Comparison of ENCODE assay signal across 19 cellular contexts in genomic region chr1:216111842-216112241, GRCh38.
DNase-seq lines count a peak whose midpoint lies in the region; TF ChIP-seq lines count a peak whose summit lies in the region.
"Had no signal": no experiment of that assay in that cellular context is flagged by ENCODE, and none has a peak within 500 bp of the region (broad histone marks: within the 10 kb centered on the region; RNA-seq: fewer than 3 reads in every experiment).

No MANE protein-coding gene starts in this region.

- no peaks in the 10 kb centered on the region for H3K79me2 ChIP-seq in hepatocyte

- no peak overlapping the region for H3K4me3 Mint-ChIP-seq in activated CD4-positive, alpha-beta memory T cell treated with anti-CD3 and anti-CD28 coated beads, Interleukin-2, amount 10 ng/mL, durations not matched to agents 7 days and 5 days
- H3K4me3 Mint-ChIP-seq: activated B cell treated with CpG ODN at 0.5 μM for 24 hours; CD8-positive, alpha-beta T cell; naive thymus-derived CD4-positive, alpha-beta T cell; stimulated activated effector memory CD8-positive, alpha-beta T cell treated with anti-CD3 and anti-CD28 coated beads, Interleukin-12 subunit alpha, Interleukin-12 subunit beta, amount 100 ng/mL, for 72 hours had no signal

- H4K20me1 ChIP-seq in hepatocyte (ENCODE audit: insufficient read depth, poor library complexity, severe bottlenecking): no peaks in the 10 kb centered on the region

- H3K4me1 ChIP-seq in BE2C (no peaks in the 10 kb centered on the region), hepatocyte (ENCODE audit: insufficient read depth) (no peaks in the 10 kb centered on the region)
- H3K4me1 ChIP-seq: heart right ventricle, transverse colon had no signal

- H3K9me3 ChIP-seq in BE2C (no peaks in the 10 kb centered on the region), hepatocyte (ENCODE audit: low read depth) (no peaks in the 10 kb centered on the region)
- H3K9me3 ChIP-seq: HAP-1, heart right ventricle, transverse colon had no signal

- peak; percentile 22; the same call in 1 of the 2 replicates for TF ChIP-seq CTCF in BE2C (IDR thresholded peaks at IDR 0.05; ENCODE audit: low read depth, low read length)
- TF ChIP-seq CTCF in hepatocyte (IDR thresholded peaks at IDR 0.05; ENCODE audit: poor library complexity): peak; percentile 45

- H3K27me3 Mint-ChIP-seq in activated CD4-positive, alpha-beta memory T cell treated with anti-CD3 and anti-CD28 coated beads, Interleukin-2, amount 10 ng/mL, durations not matched to agents 7 days and 5 days: no peaks in the 10 kb centered on the region
- H3K27me3 Mint-ChIP-seq: activated B cell treated with CpG ODN at 0.5 μM for 24 hours; naive thymus-derived CD4-positive, alpha-beta T cell had no signal

- no peak overlapping the region for H3K4me2 ChIP-seq in hepatocyte

- no peaks in the 10 kb centered on the region for H3K4me1 Mint-ChIP-seq in activated CD4-positive, alpha-beta memory T cell treated with anti-CD3 and anti-CD28 coated beads, Interleukin-2, amount 10 ng/mL, durations not matched to agents 7 days and 5 days
- H3K4me1 Mint-ChIP-seq: activated B cell treated with CpG ODN at 0.5 μM for 24 hours; stimulated activated effector memory CD8-positive, alpha-beta T cell treated with anti-CD3 and anti-CD28 coated beads, Interleukin-12 subunit alpha, Interleukin-12 subunit beta, amount 100 ng/mL, for 72 hours had no signal

- H3K27ac ChIP-seq in hepatocyte: no peak overlapping the region
- H3K27ac ChIP-seq: heart right ventricle, transverse colon had no signal

- H3K27me3 ChIP-seq in BE2C (no peaks in the 10 kb centered on the region), hepatocyte (no peaks in the 10 kb centered on the region)
- H3K27me3 ChIP-seq: heart right ventricle, transverse colon had no signal

- CTCF ChIA-PET in activated CD4-positive, alpha-beta memory T cell treated with anti-CD3 and anti-CD28 coated beads, Interleukin-2, amount 10 ng/mL, durations not matched to agents 7 days and 5 days (lab: Charles Lee): no interaction called here

- H3K4me3 ChIP-seq in BE2C (ENCODE audit: low read depth, low read length) (no peak overlapping the region), hepatocyte (no peak overlapping the region)
- H3K4me3 ChIP-seq: HAP-1, heart right ventricle, transverse colon had no signal

- H3K9me3 Mint-ChIP-seq in activated CD4-positive, alpha-beta memory T cell treated with anti-CD3 and anti-CD28 coated beads, Interleukin-2, amount 10 ng/mL, durations not matched to agents 7 days and 5 days: peaks cover 3% of the 10 kb centered on the region
- H3K9me3 Mint-ChIP-seq: activated B cell treated with CpG ODN at 0.5 μM for 24 hours had no signal

- DNase-seq in BE2C: no peak
- peak; percentile 3 for DNase-seq in H4 (ENCODE audit: low spot score)
- DNase-seq in RKO (ENCODE audit: low spot score): peak; percentile 7
- DNase-seq in hepatocyte (ENCODE audit: low spot score): no peak
- DNase-seq in hypothalamus (lab: John Stamatoyannopoulos, UW): no peak
- DNase-seq in DMS153 (lab: John Stamatoyannopoulos, UW): no peak
- no peak for DNase-seq in activated CD4-positive, alpha-beta memory T cell treated with anti-CD3 and anti-CD28 coated beads, Interleukin-2, amount 10 ng/mL, durations not matched to agents 7 days and 5 days
- no peak for DNase-seq in NK-92 (lab: John Stamatoyannopoulos, UW; ENCODE audit: unreplicated experiment)
- DNase-seq: activated B cell treated with CpG ODN at 0.5 μM for 24 hours; activated naive CD4-positive, alpha-beta T cell treated with anti-CD3 and anti-CD28 coated beads, Interleukin-2, amount 50 U/mL, for 16 hours; CD8-positive, alpha-beta T cell; heart right ventricle; naive thymus-derived CD4-positive, alpha-beta T cell; NCI-H2029; retina; stimulated activated CD4-positive, alpha-beta T cell treated with anti-CD3 and anti-CD28 coated beads, Interleukin-4, amount 100 ng/mL, for 24 hours; transverse colon had no signal

- POLR2A ChIA-PET in activated CD4-positive, alpha-beta memory T cell treated with anti-CD3 and anti-CD28 coated beads, Interleukin-2, amount 10 ng/mL, durations not matched to agents 7 days and 5 days (lab: Charles Lee): no interaction called here

- no peak overlapping the region for H2AFZ ChIP-seq in hepatocyte

- no peaks in the 10 kb centered on the region for H3K36me3 Mint-ChIP-seq in activated CD4-positive, alpha-beta memory T cell treated with anti-CD3 and anti-CD28 coated beads, Interleukin-2, amount 10 ng/mL, durations not matched to agents 7 days and 5 days (ENCODE audit: low read depth)
- H3K36me3 Mint-ChIP-seq: CD8-positive, alpha-beta T cell; naive thymus-derived CD4-positive, alpha-beta T cell; stimulated activated effector memory CD8-positive, alpha-beta T cell treated with anti-CD3 and anti-CD28 coated beads, Interleukin-12 subunit alpha, Interleukin-12 subunit beta, amount 100 ng/mL, for 72 hours had no signal

- no peaks in the 10 kb centered on the region for H3K36me3 ChIP-seq in BE2C
- no peaks in the 10 kb centered on the region for H3K36me3 ChIP-seq in hepatocyte (replicated peaks; ENCODE audit: insufficient read depth, low read depth)
- H3K36me3 ChIP-seq: HAP-1, heart right ventricle, transverse colon had no signal

- H3K9me2 ChIP-seq in hepatocyte (replicated peaks; ENCODE audit: insufficient read depth): no peaks in the 10 kb centered on the region

- WGBS in hepatocyte (ENCODE audit: low lambda C conversion rate, missing lambda C conversion rate): 86% methylated on average over 2 of the region's 2 CpGs

- H3K27ac Mint-ChIP-seq in activated CD4-positive, alpha-beta memory T cell treated with anti-CD3 and anti-CD28 coated beads, Interleukin-2, amount 10 ng/mL, durations not matched to agents 7 days and 5 days: no peak overlapping the region
- H3K27ac Mint-ChIP-seq: activated B cell treated with CpG ODN at 0.5 μM for 24 hours; CD8-positive, alpha-beta T cell; naive thymus-derived CD4-positive, alpha-beta T cell; stimulated activated effector memory CD8-positive, alpha-beta T cell treated with anti-CD3 and anti-CD28 coated beads, Interleukin-12 subunit alpha, Interleukin-12 subunit beta, amount 100 ng/mL, for 72 hours had no signal

Comparison
In these comparisons a context has a peak if more than half of its experiments do, and no peak if none do; other contexts are left out.
1. DNase-seq: peak in H4 (single experiment) and RKO (single experiment); none in BE2C (single experiment), hepatocyte (single experiment), hypothalamus (0 of 51), DMS153 (single experiment), activated CD4-positive, alpha-beta memory T cell treated with anti-CD3 and anti-CD28 coated beads, Interleukin-2, amount 10 ng/mL, durations not matched to agents 7 days and 5 days (single experiment) and NK-92 (single experiment).